In the genomic region with DNA sequence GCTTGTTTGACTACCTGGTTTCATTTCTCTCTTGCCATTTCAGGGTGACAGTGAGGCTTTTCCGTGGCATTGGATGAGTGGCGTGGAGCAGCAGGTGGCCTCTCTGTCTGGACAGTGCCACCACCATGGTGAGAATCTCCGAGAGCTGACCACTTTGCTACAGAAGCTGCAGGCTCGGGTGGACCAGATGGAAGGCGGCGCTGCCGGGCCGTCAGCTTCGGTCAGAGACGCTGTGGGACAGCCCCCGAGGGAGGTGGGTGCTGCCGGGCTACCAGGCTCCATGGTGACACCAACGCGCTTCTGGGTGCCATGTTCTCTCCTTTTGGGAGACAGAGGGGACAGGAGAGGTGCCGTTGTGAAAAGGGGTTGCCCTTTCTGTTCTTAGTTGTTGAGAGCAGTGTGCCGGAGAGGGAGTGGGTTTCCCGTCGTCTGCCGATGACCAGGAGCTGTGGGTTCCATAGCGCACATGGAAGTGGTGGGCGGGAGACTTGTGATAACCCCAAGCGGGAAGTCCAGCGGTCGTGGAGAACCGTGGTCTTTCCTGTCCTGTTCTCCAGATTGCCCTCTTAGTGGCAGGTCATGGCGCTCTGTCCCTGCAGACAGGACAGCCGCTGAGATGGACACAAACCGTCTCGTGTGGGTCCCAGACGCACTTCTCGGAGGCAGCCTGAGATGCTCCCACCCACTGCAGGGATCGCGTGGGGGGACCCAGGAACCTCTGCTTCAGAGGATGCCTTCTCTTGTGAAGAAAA, we compare ENCODE assay signal across 21 cellular contexts. TPM values are rescaled to one million over a fixed set of nuclear protein-coding genes. Genes with fewer than 3 reads are reported as not detected.
DNase-seq lines count a peak whose midpoint lies in the region; ATAC-seq and TF ChIP-seq lines count a peak whose summit lies in the region.
"Had no signal": no experiment of that assay in that cellular context is flagged by ENCODE, and none has a peak within 500 bp of the region (broad histone marks: within the 10 kb centered on the region; RNA-seq: fewer than 3 reads in every experiment).

No MANE protein-coding gene starts in this region.

- H3K27ac Mint-ChIP-seq in glutamatergic neuron (ENCODE audit: unreplicated experiment) = peak overlapping the region; percentile 77
- H3K27ac Mint-ChIP-seq in stimulated activated naive B cell treated with anti-CD40 and anti-IgM and Interleukin-4, amounts not matched to agents 10 μg/mL and 1 μg/mL and 100 μg/mL, for 72 hours = peak overlapping the region; percentile 84
- H3K27ac Mint-ChIP-seq: B cell; CD8-positive, alpha-beta T cell; GM23338; HFFc6 had no signal

- H3K27me3 Mint-ChIP-seq in glutamatergic neuron (ENCODE audit: unreplicated experiment) = peaks cover 17% of the 10 kb centered on the region
- no peaks in the 10 kb centered on the region for H3K27me3 Mint-ChIP-seq in stimulated activated naive B cell treated with anti-CD40 and anti-IgM and Interleukin-4, amounts not matched to agents 10 μg/mL and 1 μg/mL and 100 μg/mL, for 72 hours
- H3K27me3 Mint-ChIP-seq: B cell; CD4-positive, CD25-positive, alpha-beta regulatory T cell had no signal

- H3K27ac ChIP-seq in RWPE1 = peak overlapping the region; percentile 2; the same call in 1 of the 2 replicates
- H3K27ac ChIP-seq: 22Rv1, BLaER1, C4-2B had no signal

- intact Hi-C loops in Right ventricle myocardium superior (cut with DNase I) = no loop called here
- intact Hi-C loops in cardiac septum (cut with DNase I) = no loop called here

- no peak for ATAC-seq in Right ventricle myocardium superior (ENCODE audit: poor library complexity)
- no peak for ATAC-seq in stimulated activated naive B cell treated with anti-CD40 and anti-IgM and Interleukin-4, amounts not matched to agents 10 μg/mL and 1 μg/mL and 100 μg/mL, for 72 hours (replicated peaks)
- no peak for ATAC-seq in HG03571 (IDR thresholded peaks at IDR 0.05; ENCODE audit: unreplicated experiment)
- ATAC-seq: CD8-positive, alpha-beta T cell; GM12878; GM23338 had no signal

- no peak overlapping the region for H3K4me3 Mint-ChIP-seq in glutamatergic neuron (ENCODE audit: unreplicated experiment)
- no peak overlapping the region for H3K4me3 Mint-ChIP-seq in stimulated activated naive B cell treated with anti-CD40 and anti-IgM and Interleukin-4, amounts not matched to agents 10 μg/mL and 1 μg/mL and 100 μg/mL, for 72 hours
- H3K4me3 Mint-ChIP-seq: B cell; CD4-positive, CD25-positive, alpha-beta regulatory T cell; CD8-positive, alpha-beta T cell; GM23338; HFFc6 had no signal

- peaks cover 20% of the 10 kb centered on the region for H3K9me3 Mint-ChIP-seq in glutamatergic neuron (ENCODE audit: unreplicated experiment)
- no peaks in the 10 kb centered on the region for H3K9me3 Mint-ChIP-seq in stimulated activated naive B cell treated with anti-CD40 and anti-IgM and Interleukin-4, amounts not matched to agents 10 μg/mL and 1 μg/mL and 100 μg/mL, for 72 hours
- H3K9me3 Mint-ChIP-seq: CD4-positive, CD25-positive, alpha-beta regulatory T cell; CD8-positive, alpha-beta T cell; HFFc6 had no signal

- in situ Hi-C loops in KBM-7 (cut with MboI; ENCODE audit: low pct_unique_long_range_greater_than_20kb, low sequenced_read_pairs) = no loop called here

- CTCF ChIA-PET in RWPE1 (lab: Yijun Ruan, JAX) = no interaction called here

- DNase-seq in Right ventricle myocardium superior = peak; percentile 26
- DNase-seq in cardiac septum (ENCODE audit: low spot score) = no peak
- DNase-seq in RWPE1 (ENCODE audit: low spot score) = no peak
- no peak for DNase-seq in glutamatergic neuron
- no peak for DNase-seq in stimulated activated naive B cell treated with anti-CD40 and anti-IgM and Interleukin-4, amounts not matched to agents 10 μg/mL and 1 μg/mL and 100 μg/mL, for 72 hours
- no peak for DNase-seq in KBM-7
- no peak for DNase-seq in NCI-H2107 treated with DMSO at 0.1 percent for 48 hours (lab: John Stamatoyannopoulos, UW; ENCODE audit: unreplicated experiment)
- DNase-seq: CD4-positive, CD25-positive, alpha-beta regulatory T cell; CD8-positive, alpha-beta T cell; DMS 273 treated with DMSO at 0.1 percent for 48 hours; DMS79; EL; GDM1; HFFc6 had no signal

- TF ChIP-seq CTCF in RWPE1 (conservative IDR thresholded peaks at IDR 0.05; ENCODE audit: low read depth) (no peak), glutamatergic neuron (IDR thresholded peaks at IDR 0.05; ENCODE audit: partially characterized antibody, unreplicated experiment) (no peak)

- peaks cover 7% of the 10 kb centered on the region for H3K4me1 Mint-ChIP-seq in glutamatergic neuron (ENCODE audit: low read depth, unreplicated experiment)
- H3K4me1 Mint-ChIP-seq in stimulated activated naive B cell treated with anti-CD40 and anti-IgM and Interleukin-4, amounts not matched to agents 10 μg/mL and 1 μg/mL and 100 μg/mL, for 72 hours = peaks cover 0 to 2% of the 10 kb centered on the region in 2 donors
- H3K4me1 Mint-ChIP-seq: B cell; CD4-positive, CD25-positive, alpha-beta regulatory T cell; GM23338 had no signal

- POLR2A ChIA-PET in RWPE1 (lab: Yijun Ruan, JAX; ENCODE audit: low non-redundant PET) = no interaction called here

- peaks cover 13% of the 10 kb centered on the region for H3K36me3 Mint-ChIP-seq in glutamatergic neuron (ENCODE audit: unreplicated experiment)
- peaks cover 32 to 53% of the 10 kb centered on the region in 2 donors for H3K36me3 Mint-ChIP-seq in stimulated activated naive B cell treated with anti-CD40 and anti-IgM and Interleukin-4, amounts not matched to agents 10 μg/mL and 1 μg/mL and 100 μg/mL, for 72 hours

RNA-seq across cellular contexts. Expression of a gene that starts 21.3 kb away (rescaled TPM):
- total RNA-seq in Right ventricle myocardium superior (177 TPM), cardiac septum (153 TPM), glutamatergic neuron (ENCODE audit: unreplicated experiment) (879 TPM)

RNA-seq across cellular contexts. Expression of a gene that starts 22.8 kb away (rescaled TPM):
- total RNA-seq in Right ventricle myocardium superior (20.6 TPM), cardiac septum (21.3 TPM), glutamatergic neuron (ENCODE audit: unreplicated experiment) (70.2 TPM)
